In genomic region chr6:28587011-28587745, GRCh38 we compare ENCODE assay signal across 8 cellular contexts.
DNase-seq lines count a peak whose midpoint lies in the region; ATAC-seq, FAIRE-seq and TF ChIP-seq lines count a peak whose summit lies in the region.

No MANE protein-coding gene starts in this region.

- TF ChIP-seq POLR2A in H54 (IDR thresholded peaks at IDR 0.05; ENCODE audit: low read depth, low read length), result peak; percentile 57
- TF ChIP-seq POLR2A in GM12891 (IDR thresholded peaks at IDR 0.05; ENCODE audit: low read depth, low read length), result no peak

- in situ Hi-C loops in G401 (cut with HindIII; ENCODE audit: low sequenced_read_pairs), result no loop called here

- DNase-seq in G401 (ENCODE audit: low spot score) (peak; percentile 93), H54 (ENCODE audit: insufficient read length, low spot score) (peak; percentile 61), NCI-H1436 (lab: John Stamatoyannopoulos, UW) (peak; percentile 84), caudate nucleus (lab: John Stamatoyannopoulos, UW) (peak in 52 of 61 donors; percentile 13 to 91 (median 61)), left lobe of liver (ENCODE audit: low spot score) (peak; percentile 85), GM12891 (ENCODE audit: insufficient read length, low spot score) (no peak)
- DNase-seq in stimulated activated CD4-positive, alpha-beta T cell treated with anti-CD3 and anti-CD28 coated beads, Interleukin-4, amount 100 ng/mL, for 24 hours, result peak; percentile 69

- ATAC-seq in left lobe of liver, result peak; percentile 100

- peak overlapping the region; percentile 65 for H3K27ac ChIP-seq in caudate nucleus (ENCODE audit: low read depth, low read length)

- TF ChIP-seq CTCF in WI38 (IDR thresholded peaks at IDR 0.05; ENCODE audit: low read depth, low read length), result no peak

- H3K4me3 ChIP-seq in WI38 (ENCODE audit: low read depth, low read length), result peak overlapping the region; percentile 38

- no peak for FAIRE-seq in H54 (lab: Jason Lieb, UNC)
- no peak for FAIRE-seq in GM12891 (lab: Jason Lieb, UNC)

TF ChIP-seq in GM12891, 5 proteins besides CTCF, POLR2A, EP300 and RAD21:
- TF ChIP-seq PAX5 (IDR thresholded peaks at IDR 0.05; ENCODE audit: insufficient read depth, low read length, severe bottlenecking) (no peak), TAF1 (IDR thresholded peaks at IDR 0.05; ENCODE audit: low read depth, low read length) (no peak), POU2F2 (IDR thresholded peaks at IDR 0.05; ENCODE audit: low read depth, low read length) (no peak), POLR2AphosphoS5 (IDR thresholded peaks at IDR 0.05; ENCODE audit: low read depth, low read length) (no peak), SPI1 (IDR thresholded peaks at IDR 0.05; ENCODE audit: low read depth, low read length) (no peak)
